Comparison of ENCODE assay signal across 15 cellular contexts in the genomic region with DNA sequence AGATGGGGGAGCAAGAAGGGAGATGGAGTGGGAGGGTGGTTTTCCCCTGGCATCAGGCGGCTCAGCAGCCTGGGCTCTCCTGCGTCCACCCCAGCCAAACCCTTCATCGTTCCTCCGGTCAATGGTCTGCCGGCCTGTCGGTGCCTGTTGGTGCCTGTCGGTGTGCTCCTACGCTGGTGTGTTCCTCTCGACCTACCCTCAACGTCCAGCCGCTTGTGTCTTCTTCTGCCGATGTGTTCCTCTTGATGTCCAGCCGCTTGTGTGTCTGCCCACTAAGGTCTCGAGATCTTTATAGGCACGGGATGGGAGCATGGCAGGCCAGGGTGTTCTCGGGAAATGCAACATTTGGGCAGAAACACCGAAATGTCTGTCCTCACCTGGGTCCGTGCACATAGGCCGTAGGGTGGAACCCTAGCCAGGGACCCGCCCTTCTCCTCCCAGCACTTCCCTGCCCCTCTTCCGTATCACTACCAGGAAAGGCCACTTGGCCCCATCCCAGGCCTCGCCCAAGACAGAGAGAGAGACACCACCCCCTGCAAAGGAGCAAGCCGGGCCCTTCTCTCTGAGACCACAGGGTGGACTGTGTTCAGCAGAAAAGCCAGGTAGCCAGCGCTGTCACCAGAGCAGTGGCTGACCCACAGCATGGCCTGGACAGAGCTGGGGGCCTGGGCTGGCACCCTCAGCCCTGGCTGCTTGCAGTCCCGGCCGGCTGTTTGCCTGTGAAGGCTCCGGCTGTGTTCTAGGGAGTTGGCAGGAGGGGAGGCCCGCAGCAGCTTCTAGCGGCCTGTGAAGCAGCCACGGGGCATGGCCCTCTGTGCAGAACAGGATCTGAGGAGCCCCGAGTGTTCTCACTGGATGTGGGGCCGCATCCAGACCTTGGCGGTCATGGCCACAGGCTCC.
DNase-seq lines count a peak whose midpoint lies in the region; ATAC-seq, FAIRE-seq and TF ChIP-seq lines count a peak whose summit lies in the region.
"Had no signal": no experiment of that assay in that cellular context is flagged by ENCODE, and none has a peak within 500 bp of the region (broad histone marks: within the 10 kb centered on the region; RNA-seq: fewer than 3 reads in every experiment).

No MANE protein-coding gene starts in this region.

- TF ChIP-seq CTCF in body of pancreas (IDR thresholded peaks at IDR 0.05): no peak
- no peak for TF ChIP-seq CTCF in left lung (IDR thresholded peaks at IDR 0.05)
- TF ChIP-seq CTCF in spleen (IDR thresholded peaks at IDR 0.05 in 8 of 11, conservative IDR thresholded peaks at IDR 0.05 in 3 of 11): no peak
- no peak for TF ChIP-seq CTCF in D721Med (IDR thresholded peaks at IDR 0.05; ENCODE audit: insufficient read depth, missing control alignments)

- whole genome bisulfite sequencing in body of pancreas, 2 donors: 92 to 96% methylated on average over 31 to 32 of the region's 33 CpGs
- 90 to 95% (median 93%) methylated on average over 23 to 33 of the region's 33 CpGs for WGBS in spleen, 5 donors

- H3K36me3 ChIP-seq in body of pancreas (replicated peaks in 1 of 2; ENCODE audit: insufficient read depth in 1 of 2, low read depth in 2 of 2) (no peaks in the 10 kb centered on the region), left lung (no peaks in the 10 kb centered on the region), spleen (no peaks in the 10 kb centered on the region)

- no peak for ATAC-seq in activated CD4-positive, CD25-positive, alpha-beta regulatory T cell treated with anti-CD3 and anti-CD28 coated beads, Interleukin-2, amount 50 U/mL, for 24 hours
- ATAC-seq in body of pancreas (no peak), left lung (no peak)

- no peak overlapping the region for H3K4me3 ChIP-seq in body of pancreas
- no peak overlapping the region for H3K4me3 ChIP-seq in left lung
- no peak overlapping the region for H3K4me3 ChIP-seq in spleen
- H3K4me3 ChIP-seq: GM23248 had no signal

- H3K9me3 ChIP-seq in body of pancreas (no peaks in the 10 kb centered on the region), left lung (peaks cover 0 to 6% of the 10 kb centered on the region in 2 donors), spleen (peaks cover 0 to 10% (median 7%) of the 10 kb centered on the region in 8 donors)

- peak; percentile 16 for DNase-seq in activated CD4-positive, CD25-positive, alpha-beta regulatory T cell treated with anti-CD3 and anti-CD28 coated beads, Interleukin-2, amount 50 U/mL, for 72 hours
- DNase-seq in body of pancreas (peak; percentile 1 to 8 (median 4)), left lung (peak; percentile 27 to 62), spleen (peak; percentile 67), NCI-H446 treated with DMSO at 0.1 percent for 48 hours (lab: John Stamatoyannopoulos, UW) (no peak), D721Med (ENCODE audit: insufficient read length, low spot score) (no peak)
- no peak for DNase-seq in stimulated activated naive CD4-positive, alpha-beta T cell (lab: John Stamatoyannopoulos, UW)
- DNase-seq: activated CD4-positive, alpha-beta T cell treated with anti-CD3 and anti-CD28 coated beads, Interleukin-2, amount 50 U/mL, for 4 hours; CD4-positive, CD25-positive, alpha-beta regulatory T cell; GM23248; NCI-H1930; NCI-H526 treated with DMSO at 0.1 percent for 48 hours; RPMI8226 had no signal

- intact Hi-C loops in body of pancreas (cut with DNase I): no loop called here
- intact Hi-C loops in left lung (cut with DNase I): no loop called here
- intact Hi-C loops in spleen (cut with DNase I; ENCODE audit: low total_unique reads): no loop called here

- H3K27ac ChIP-seq in body of pancreas: no peak overlapping the region
- no peak overlapping the region for H3K27ac ChIP-seq in left lung
- H3K27ac ChIP-seq in spleen: no peak overlapping the region
- H3K27ac ChIP-seq: 22Rv1, GM23248 had no signal

- peaks cover 6% of the 10 kb centered on the region for H3K4me1 ChIP-seq in body of pancreas
- no peaks in the 10 kb centered on the region for H3K4me1 ChIP-seq in left lung
- H3K4me1 ChIP-seq in spleen: no peaks in the 10 kb centered on the region

- TF ChIP-seq POLR2A in body of pancreas (IDR thresholded peaks at IDR 0.05): no peak
- no peak for TF ChIP-seq POLR2A in spleen (IDR thresholded peaks at IDR 0.05)

- H3K27me3 ChIP-seq in body of pancreas (no peaks in the 10 kb centered on the region), left lung (no peaks in the 10 kb centered on the region), spleen (replicated peaks in 1 of 7) (no peaks in the 10 kb centered on the region)

- FAIRE-seq in D721Med (lab: Jason Lieb, UNC): no peak

Comparison
In these comparisons a context has a peak if more than half of its experiments do, and no peak if none do; other contexts are left out.
1. DNase-seq: peak in activated CD4-positive, CD25-positive, alpha-beta regulatory T cell treated with anti-CD3 and anti-CD28 coated beads, Interleukin-2, amount 50 U/mL, for 72 hours (single experiment), body of pancreas (4 of 4), left lung (2 of 2) and spleen (single experiment); none in NCI-H446 treated with DMSO at 0.1 percent for 48 hours (single experiment), D721Med (single experiment) and stimulated activated naive CD4-positive, alpha-beta T cell (0 of 6).